10 cellular contexts compared by ENCODE assay signal in genomic region chr10:103921750-103922195, GRCh38. TPM values are rescaled to one million over a fixed set of nuclear protein-coding genes. Genes with fewer than 3 reads are reported as not detected.
DNase-seq lines count a peak whose midpoint lies in the region; ATAC-seq and TF ChIP-seq lines count a peak whose summit lies in the region.
"Had no signal": no experiment of that assay in that cellular context is flagged by ENCODE, and none has a peak within 500 bp of the region (broad histone marks: within the 10 kb centered on the region; RNA-seq: fewer than 3 reads in every experiment).

No MANE protein-coding gene starts in this region.

- ATAC-seq in left ventricle myocardium superior (no peak), heart right ventricle (no peak), HG02610 (IDR thresholded peaks at IDR 0.05; ENCODE audit: unreplicated experiment) (no peak), HG03097 (IDR thresholded peaks at IDR 0.05; ENCODE audit: low FRiP score, unreplicated experiment) (no peak)

- no peak overlapping the region for H3K27ac ChIP-seq in cardiac muscle cell
- peak overlapping the region in 1 of 10 donors; percentile 6 for H3K27ac ChIP-seq in heart right ventricle
- H3K27ac ChIP-seq: C4-2B had no signal

- intact Hi-C loops in left ventricle myocardium superior (cut with micrococcal nuclease): no loop called here
- intact Hi-C loops in heart right ventricle (cut with DNase I): loop anchor here in 2 of 10 donors (5.0 kb wide), 2 partner anchors 41 to 46 kb away; partner anchors contain the start of gene SLK (in 1 of the 2)

- 47 to 51% methylated on average over 7 of the region's 7 CpGs for WGBS in heart right ventricle, 2 donors

- TF ChIP-seq CTCF in cardiac muscle cell (IDR thresholded peaks at IDR 0.05; ENCODE audit: low read depth, low read length) (peak; percentile 20), fibroblast of pulmonary artery (IDR thresholded peaks at IDR 0.05; ENCODE audit: low read length, missing control alignments) (peak; percentile 11), heart right ventricle (IDR thresholded peaks at IDR 0.05) (peak in 2 of 9 donors; percentile 13 to 17)

- H3K27me3 ChIP-seq in cardiac muscle cell: no peaks in the 10 kb centered on the region
- no peaks in the 10 kb centered on the region for H3K27me3 ChIP-seq in heart right ventricle

- H3K9me3 ChIP-seq in cardiac muscle cell (ENCODE audit: low read depth): no peaks in the 10 kb centered on the region
- H3K9me3 ChIP-seq in heart right ventricle: no peaks in the 10 kb centered on the region

- H3K36me3 ChIP-seq in cardiac muscle cell (no peaks in the 10 kb centered on the region), heart right ventricle (no peaks in the 10 kb centered on the region)

- H3K4me1 ChIP-seq in cardiac muscle cell (ENCODE audit: low read depth) (peaks cover 34% of the 10 kb centered on the region), heart right ventricle (peaks cover 10 to 22% (median 14%) of the 10 kb centered on the region in 9 donors)

- DNase-seq in cardiac muscle cell (ENCODE audit: low read depth in 1 of 2, low spot score in 1 of 2) (peak; percentile 40 to 51), left ventricle myocardium superior (no peak), SK-N-DZ (ENCODE audit: low spot score) (peak; percentile 54), fibroblast of pulmonary artery (ENCODE audit: low read depth) (peak; percentile 31), ureter (ENCODE audit: low spot score) (peak; percentile 54), heart right ventricle (no peak)
- DNase-seq: NCI-H2029 treated with DMSO at 0.1 percent for 48 hours had no signal

- H3K4me3 ChIP-seq in cardiac muscle cell (no peak overlapping the region), fibroblast of pulmonary artery (replicated peaks; ENCODE audit: low read depth, low read length) (no peak overlapping the region), heart right ventricle (no peak overlapping the region)

RNA-seq across cellular contexts. Expression of gene STN1, which starts 3.8 kb away (rescaled TPM):
- total RNA-seq in cardiac muscle cell (39.5 and 44.7 TPM in 2 replicates), left ventricle myocardium superior (33.2 TPM), ureter (49.3 TPM), heart right ventricle (10 to 100 TPM; 24.7 to 38.7 (median 31.4) TPM)
- polyA plus RNA-seq in cardiac muscle cell (43.5 and 73.0 TPM in 2 replicates), heart right ventricle (10 to 100 TPM; 16.5 to 38.0 TPM)
- 29.5 and 33.0 TPM in 2 replicates for polyA plus RNA-seq in SK-N-DZ (2014; cell fraction: cytosol; rRNA removed)
- polyA plus RNA-seq in SK-N-DZ (2014; cell fraction: nucleus; rRNA removed): 17.1 and 20.1 TPM in 2 replicates

RNA-seq across cellular contexts. Expression of gene SLK, which starts 45.2 kb away (rescaled TPM):
- total RNA-seq in cardiac muscle cell (34.8 and 43.8 TPM in 2 replicates), left ventricle myocardium superior (31.0 TPM), ureter (66.4 TPM), heart right ventricle (10 to 100 TPM; 30.4 to 63.6 (median 44.2) TPM)
- polyA plus RNA-seq in cardiac muscle cell (24.1 and 35.2 TPM in 2 replicates), heart right ventricle (10 to 100 TPM; 11.3 to 14.8 TPM)
- polyA plus RNA-seq in SK-N-DZ (2014; cell fraction: cytosol; rRNA removed): 10.9 and 11.9 TPM in 2 replicates
- 9.0 and 9.7 TPM in 2 replicates for polyA plus RNA-seq in SK-N-DZ (2014; cell fraction: nucleus; rRNA removed)

Comparison
In these comparisons a context has a peak if more than half of its experiments do, and no peak if none do; other contexts are left out.
1. DNase-seq: peak in cardiac muscle cell (2 of 2), SK-N-DZ (single experiment), fibroblast of pulmonary artery (single experiment) and ureter (single experiment); none in left ventricle myocardium superior (single experiment) and heart right ventricle (0 of 2).